27 cellular contexts compared by ENCODE assay signal in the genomic region with DNA sequence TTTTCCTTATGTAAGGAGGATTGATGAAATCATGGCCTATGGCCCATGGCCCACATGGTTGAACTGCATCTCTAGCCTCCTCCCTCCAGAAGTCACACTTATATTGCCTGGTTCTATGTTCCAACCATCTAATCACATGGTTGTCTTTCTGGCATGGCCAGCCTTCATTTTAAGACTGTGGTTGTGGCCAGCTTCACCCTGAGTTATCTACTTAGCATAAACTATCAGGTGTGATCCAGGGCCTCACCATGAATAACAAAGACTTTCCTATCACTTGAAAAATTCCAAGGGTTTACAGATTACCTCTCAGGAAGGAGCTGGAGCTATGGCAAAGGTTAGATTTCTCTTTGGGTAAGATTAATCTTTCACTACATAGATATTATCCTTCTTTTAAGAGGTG.
"Had no signal": no experiment of that assay in that cellular context is flagged by ENCODE, and none has a peak within 500 bp of the region (broad histone marks: within the 10 kb centered on the region; RNA-seq: fewer than 3 reads in every experiment).

No MANE protein-coding gene starts in this region.

- H3K27me3 ChIP-seq: neural progenitor cell, ovary, right lobe of liver, sigmoid colon, stomach, thyroid gland, tibial nerve, upper lobe of left lung, vagina had no signal

- H3K27ac Mint-ChIP-seq: neural progenitor cell; progenitor cell of endocrine pancreas; stimulated activated effector memory CD8-positive, alpha-beta T cell treated with anti-CD3 and anti-CD28 coated beads, Interleukin-12 subunit alpha, Interleukin-12 subunit beta, amount 100 ng/mL, for 72 hours; stimulated activated naive B cell treated with anti-CD40 and anti-IgM and Interleukin-4, amounts not matched to agents 10 μg/mL and 1 μg/mL and 100 μg/mL, for 72 hours; stimulated activated naive CD8-positive, alpha-beta T cell treated with anti-CD3 and anti-CD28 coated beads, Interleukin-15, Interleukin-2, amounts not matched to agents 100 ng/mL and 50 ng/mL, for 24 hours had no signal

- H3K36me3 Mint-ChIP-seq: stimulated activated effector memory CD8-positive, alpha-beta T cell treated with anti-CD3 and anti-CD28 coated beads, Interleukin-12 subunit alpha, Interleukin-12 subunit beta, amount 100 ng/mL, for 72 hours had no signal

- ATAC-seq: psoas muscle; right cardiac atrium; right lobe of liver; stimulated activated effector memory CD8-positive, alpha-beta T cell treated with anti-CD3 and anti-CD28 coated beads, Interleukin-12 subunit alpha, Interleukin-12 subunit beta, amount 100 ng/mL, for 72 hours; stimulated activated naive B cell treated with anti-CD40 and anti-IgM and Interleukin-4, amounts not matched to agents 10 μg/mL and 1 μg/mL and 100 μg/mL, for 72 hours had no signal

- H2AFZ ChIP-seq: neural progenitor cell, parathyroid adenoma had no signal

- H3K4me1 Mint-ChIP-seq: stimulated activated effector memory CD8-positive, alpha-beta T cell treated with anti-CD3 and anti-CD28 coated beads, Interleukin-12 subunit alpha, Interleukin-12 subunit beta, amount 100 ng/mL, for 72 hours; stimulated activated naive B cell treated with anti-CD40 and anti-IgM and Interleukin-4, amounts not matched to agents 10 μg/mL and 1 μg/mL and 100 μg/mL, for 72 hours had no signal

- H3K4me3 Mint-ChIP-seq: nephron; neural progenitor cell; stimulated activated effector memory CD8-positive, alpha-beta T cell treated with anti-CD3 and anti-CD28 coated beads, Interleukin-12 subunit alpha, Interleukin-12 subunit beta, amount 100 ng/mL, for 72 hours; stimulated activated naive B cell treated with anti-CD40 and anti-IgM and Interleukin-4, amounts not matched to agents 10 μg/mL and 1 μg/mL and 100 μg/mL, for 72 hours; stimulated activated naive CD8-positive, alpha-beta T cell treated with anti-CD3 and anti-CD28 coated beads, Interleukin-15, Interleukin-2, amounts not matched to agents 100 ng/mL and 50 ng/mL, for 24 hours had no signal

- H3K9me3 ChIP-seq: ovary, psoas muscle, right lobe of liver, sigmoid colon, stomach, thoracic aorta, thyroid gland, tibial nerve, upper lobe of left lung, vagina had no signal

- H3K79me2 ChIP-seq: parathyroid adenoma had no signal

- H3K4me2 ChIP-seq: neural progenitor cell had no signal

- H3K27me3 Mint-ChIP-seq: progenitor cell of endocrine pancreas; stimulated activated naive B cell treated with anti-CD40 and anti-IgM and Interleukin-4, amounts not matched to agents 10 μg/mL and 1 μg/mL and 100 μg/mL, for 72 hours; stimulated activated naive CD8-positive, alpha-beta T cell treated with anti-CD3 and anti-CD28 coated beads, Interleukin-15, Interleukin-2, amounts not matched to agents 100 ng/mL and 50 ng/mL, for 24 hours had no signal

- H3K27ac ChIP-seq: neural progenitor cell, ovary, parathyroid adenoma, psoas muscle, right lobe of liver, sigmoid colon, stomach, thoracic aorta, thyroid gland, tibial nerve, upper lobe of left lung, vagina had no signal

- H3K4me1 ChIP-seq: parathyroid adenoma, psoas muscle, right lobe of liver, sigmoid colon, stomach, tibial nerve, upper lobe of left lung, vagina had no signal

- DNase-seq: occipital lobe; ovary; posterior cingulate gyrus; psoas muscle; right cardiac atrium; right lobe of liver; sigmoid colon; small intestine; stimulated activated CD4-positive, alpha-beta T cell treated with anti-CD3 and anti-CD28 coated beads, Interleukin-15, amount 100 ng/mL, for 24 hours; stimulated activated CD4-positive, alpha-beta T cell treated with anti-CD3 and anti-CD28 coated beads, Interleukin-2, amount 100 ng/mL, for 24 hours; stimulated activated CD4-positive, alpha-beta T cell treated with anti-CD3 and anti-CD28 coated beads, Interleukin-2, amount 100 ng/mL, for 48 hours; stimulated activated CD4-positive, alpha-beta T cell treated with anti-CD3 and anti-CD28 coated beads, Interleukin-4, amount 100 ng/mL, for 24 hours; stimulated activated naive B cell treated with anti-CD40 and anti-IgM and Interleukin-4, amounts not matched to agents 10 μg/mL and 1 μg/mL and 100 μg/mL, for 72 hours; stimulated activated naive CD4-positive, alpha-beta T cell treated with Interleukin-2 at 50 U/mL for 16 hours; stomach; thyroid gland; trophoblast cell; upper lobe of left lung had no signal

- H3K9me3 Mint-ChIP-seq: stimulated activated effector memory CD8-positive, alpha-beta T cell treated with anti-CD3 and anti-CD28 coated beads, Interleukin-12 subunit alpha, Interleukin-12 subunit beta, amount 100 ng/mL, for 72 hours; stimulated activated naive CD8-positive, alpha-beta T cell treated with anti-CD3 and anti-CD28 coated beads, Interleukin-15, Interleukin-2, amounts not matched to agents 100 ng/mL and 50 ng/mL, for 24 hours had no signal

- H3K36me3 ChIP-seq: neural progenitor cell, ovary, right lobe of liver, sigmoid colon, stomach, thoracic aorta, thyroid gland, tibial nerve, upper lobe of left lung, vagina had no signal

- H3K4me3 ChIP-seq: neural progenitor cell, ovary, psoas muscle, right lobe of liver, sigmoid colon, stomach, thoracic aorta, thyroid gland, tibial nerve, upper lobe of left lung, vagina had no signal
